ENCODE assay signal across 9 cellular contexts in genomic region chr5:59275170-59275536, GRCh38.
DNase-seq lines count a peak whose midpoint lies in the region; ATAC-seq and TF ChIP-seq lines count a peak whose summit lies in the region.
"Had no signal": no experiment of that assay in that cellular context is flagged by ENCODE, and none has a peak within 500 bp of the region (broad histone marks: within the 10 kb centered on the region; RNA-seq: fewer than 3 reads in every experiment).

No MANE protein-coding gene starts in this region.

- TF ChIP-seq CTCF in endothelial cell (IDR thresholded peaks at IDR 0.05; ENCODE audit: unreplicated experiment) (no peak), type B pancreatic cell (conservative IDR thresholded peaks at IDR 0.05) (no peak)

- H3K9me3 Mint-ChIP-seq in activated T-cell treated with anti-CD3 and anti-CD28 coated beads, Interleukin-2, amount 50 U/mL, for 4 hours: no peaks in the 10 kb centered on the region
- H3K9me3 Mint-ChIP-seq in endothelial cell (ENCODE audit: unreplicated experiment): no peaks in the 10 kb centered on the region
- no peaks in the 10 kb centered on the region for H3K9me3 Mint-ChIP-seq in naive B cell
- H3K9me3 Mint-ChIP-seq in type B pancreatic cell: no peaks in the 10 kb centered on the region

- H3K36me3 Mint-ChIP-seq in activated T-cell treated with anti-CD3 and anti-CD28 coated beads, Interleukin-2, amount 50 U/mL, for 4 hours (ENCODE audit: insufficient read depth): no peaks in the 10 kb centered on the region
- H3K36me3 Mint-ChIP-seq in endothelial cell (ENCODE audit: low read depth, unreplicated experiment) (no peaks in the 10 kb centered on the region), naive B cell (no peaks in the 10 kb centered on the region), type B pancreatic cell (no peaks in the 10 kb centered on the region)

- peaks cover 11% of the 10 kb centered on the region for H3K4me1 Mint-ChIP-seq in activated T-cell treated with anti-CD3 and anti-CD28 coated beads, Interleukin-2, amount 50 U/mL, for 4 hours (ENCODE audit: low read depth)
- H3K4me1 Mint-ChIP-seq in endothelial cell (ENCODE audit: unreplicated experiment) (peaks cover 37% of the 10 kb centered on the region), naive B cell (peaks cover 12 to 13% (median 12%) of the 10 kb centered on the region in 3 donors), type B pancreatic cell (ENCODE audit: unreplicated experiment) (peaks cover 29% of the 10 kb centered on the region)

- H3K27ac Mint-ChIP-seq in endothelial cell (ENCODE audit: unreplicated experiment) (peak overlapping the region; percentile 16), naive B cell (peak overlapping the region in 4 of 6 donors; percentile 13 to 86 (median 72)), type B pancreatic cell (peak overlapping the region; percentile 93)

- no peak for ATAC-seq in activated T-cell treated with anti-CD3 and anti-CD28 coated beads, Interleukin-2, amount 50 U/mL, for 4 hours
- ATAC-seq in naive B cell (ENCODE audit: low read depth in 2 of 2) (no peak), GM21526 (IDR thresholded peaks at IDR 0.05; ENCODE audit: low FRiP score, unreplicated experiment) (no peak), HG03457 (IDR thresholded peaks at IDR 0.05; ENCODE audit: unreplicated experiment) (no peak)

- peaks cover 23% of the 10 kb centered on the region for H3K27me3 Mint-ChIP-seq in activated T-cell treated with anti-CD3 and anti-CD28 coated beads, Interleukin-2, amount 50 U/mL, for 4 hours (ENCODE audit: low read depth)
- H3K27me3 Mint-ChIP-seq in endothelial cell (ENCODE audit: unreplicated experiment) (peaks cover 5% of the 10 kb centered on the region), naive B cell (peaks cover 6 to 9% (median 8%) of the 10 kb centered on the region in 3 donors), type B pancreatic cell (no peaks in the 10 kb centered on the region)

- DNase-seq in activated T-cell treated with anti-CD3 and anti-CD28 coated beads, Interleukin-2, amount 50 U/mL, for 4 hours: no peak
- no peak for DNase-seq in activated T-cell treated with anti-CD3 and anti-CD28 coated beads, Interleukin-2, amount 50 U/mL, for 1 hour
- DNase-seq in endothelial cell (ENCODE audit: low spot score): no peak
- no peak for DNase-seq in naive B cell
- no peak for DNase-seq in type B pancreatic cell (ENCODE audit: extremely low spot score, unreplicated experiment)
- DNase-seq in RKO (ENCODE audit: low spot score): no peak
- DNase-seq: activated naive CD4-positive, alpha-beta T cell treated with Interleukin-2 at 50 U/mL for 16 hours had no signal

- H3K4me3 Mint-ChIP-seq in activated T-cell treated with anti-CD3 and anti-CD28 coated beads, Interleukin-2, amount 50 U/mL, for 4 hours: peak overlapping the region; percentile 38
- H3K4me3 Mint-ChIP-seq in endothelial cell (ENCODE audit: unreplicated experiment): peak overlapping the region; percentile 91
- H3K4me3 Mint-ChIP-seq in naive B cell: peak overlapping the region in 7 of 8 donors; percentile 62 to 85 (median 75)
- peak overlapping the region; percentile 90 for H3K4me3 Mint-ChIP-seq in type B pancreatic cell

Comparison
In these comparisons a context has a peak if more than half of its experiments do, and no peak if none do; other contexts are left out.
1. H3K4me3 Mint-ChIP-seq: peak in every context shown above with its lines; median percentile 91 in endothelial cell; 90 in type B pancreatic cell; 75 in naive B cell; 38 in activated T-cell treated with anti-CD3 and anti-CD28 coated beads, Interleukin-2, amount 50 U/mL, for 4 hours.
2. H3K27ac Mint-ChIP-seq: peak in every context shown above with its lines; median percentile 93 in type B pancreatic cell; 72 in naive B cell; 16 in endothelial cell.